Comparison of ENCODE assay signal across 8 cellular contexts in genomic region chr1:89523597-89524368, GRCh38. TPM values are rescaled to one million over a fixed set of nuclear protein-coding genes. Genes with fewer than 3 reads are reported as not detected.
DNase-seq lines count a peak whose midpoint lies in the region; ATAC-seq and TF ChIP-seq lines count a peak whose summit lies in the region.

No MANE protein-coding gene starts in this region.

- DNase-seq in BE2C (peak; percentile 59), NCI-H524 (lab: John Stamatoyannopoulos, UW) (peak; percentile 82 to 84), fibroblast of pulmonary artery (ENCODE audit: low read depth) (no peak), omental fat pad (ENCODE audit: low spot score) (no peak), COLO668 (lab: John Stamatoyannopoulos, UW; ENCODE audit: unreplicated experiment) (no peak)
- peak; percentile 65 for DNase-seq in activated CD4-positive, alpha-beta memory T cell treated with anti-CD3 and anti-CD28 coated beads, Interleukin-2, amount 10 ng/mL, durations not matched to agents 7 days and 5 days

- no peaks in the 10 kb centered on the region for H3K36me3 ChIP-seq in BE2C

- peaks cover 13% of the 10 kb centered on the region for H3K36me3 Mint-ChIP-seq in activated CD4-positive, alpha-beta memory T cell treated with anti-CD3 and anti-CD28 coated beads, Interleukin-2, amount 10 ng/mL, durations not matched to agents 7 days and 5 days (ENCODE audit: low read depth)

- no peaks in the 10 kb centered on the region for H3K27me3 ChIP-seq in BE2C

- no peak for TF ChIP-seq CTCF in BE2C (IDR thresholded peaks at IDR 0.05; ENCODE audit: low read depth, low read length)
- no peak for TF ChIP-seq CTCF in fibroblast of pulmonary artery (IDR thresholded peaks at IDR 0.05; ENCODE audit: low read length, missing control alignments)
- TF ChIP-seq CTCF in omental fat pad (IDR thresholded peaks at IDR 0.05), result no peak

- CTCF ChIA-PET in activated CD4-positive, alpha-beta memory T cell treated with anti-CD3 and anti-CD28 coated beads, Interleukin-2, amount 10 ng/mL, durations not matched to agents 7 days and 5 days (lab: Charles Lee), result interaction anchor here (0.9 to 1.0 kb wide), 3 partner anchors 85 to 240 kb away, joined by 3 read pairs; no protein-coding TSS in a partner anchor

- no peak overlapping the region for H3K4me3 Mint-ChIP-seq in activated CD4-positive, alpha-beta memory T cell treated with anti-CD3 and anti-CD28 coated beads, Interleukin-2, amount 10 ng/mL, durations not matched to agents 7 days and 5 days

- peak overlapping the region; percentile 93 for H3K27ac Mint-ChIP-seq in activated CD4-positive, alpha-beta memory T cell treated with anti-CD3 and anti-CD28 coated beads, Interleukin-2, amount 10 ng/mL, durations not matched to agents 7 days and 5 days

- POLR2A ChIA-PET in activated CD4-positive, alpha-beta memory T cell treated with anti-CD3 and anti-CD28 coated beads, Interleukin-2, amount 10 ng/mL, durations not matched to agents 7 days and 5 days (lab: Charles Lee), result interaction anchor here (0.7 to 3.2 kb wide), 14 partner anchors 8 to 325 kb away, joined by 3 to 69 read pairs (median 4); partner anchors contain the start of gene GBP4

- H3K4me1 Mint-ChIP-seq in activated CD4-positive, alpha-beta memory T cell treated with anti-CD3 and anti-CD28 coated beads, Interleukin-2, amount 10 ng/mL, durations not matched to agents 7 days and 5 days, result peaks cover 23% of the 10 kb centered on the region

- peak; percentile 21 for ATAC-seq in GM19025 (IDR thresholded peaks at IDR 0.05; ENCODE audit: low read depth, unreplicated experiment)
- peak; percentile 25 for ATAC-seq in HG03196 (IDR thresholded peaks at IDR 0.05; ENCODE audit: unreplicated experiment)
- peak; percentile 66 for ATAC-seq in omental fat pad (ENCODE audit: low FRiP score)

- peaks cover 3% of the 10 kb centered on the region for H3K9me3 Mint-ChIP-seq in activated CD4-positive, alpha-beta memory T cell treated with anti-CD3 and anti-CD28 coated beads, Interleukin-2, amount 10 ng/mL, durations not matched to agents 7 days and 5 days

- H3K27me3 Mint-ChIP-seq in activated CD4-positive, alpha-beta memory T cell treated with anti-CD3 and anti-CD28 coated beads, Interleukin-2, amount 10 ng/mL, durations not matched to agents 7 days and 5 days, result no peaks in the 10 kb centered on the region

- H3K4me3 ChIP-seq in BE2C (ENCODE audit: low read depth, low read length), result peak overlapping the region; percentile 80
- H3K4me3 ChIP-seq in fibroblast of pulmonary artery (replicated peaks; ENCODE audit: low read depth, low read length), result peak overlapping the region; percentile 93

- H3K9me3 ChIP-seq in BE2C, result no peaks in the 10 kb centered on the region

- no peaks in the 10 kb centered on the region for H3K4me1 ChIP-seq in BE2C

RNA-seq across cellular contexts. Expression of gene LRRC8B, which starts 0.8 kb away (rescaled TPM):
- 5.7 TPM for polyA plus RNA-seq in BE2C (2012; ENCODE audit: insufficient read depth, insufficient read length, low read depth)
- total RNA-seq in activated CD4-positive, alpha-beta memory T cell treated with anti-CD3 and anti-CD28 coated beads, Interleukin-2, amount 10 ng/mL, durations not matched to agents 7 days and 5 days, result 10 to 100 TPM; 21.3 to 21.7 TPM
- total RNA-seq in omental fat pad, result 10 to 100 TPM in 2 of 4 donors, 1 to 10 TPM in 2; 5.7 to 30.3 (median 10.7) TPM

Comparison
In these comparisons a context has a peak if more than half of its experiments do, and no peak if none do; other contexts are left out.
1. DNase-seq: peak in BE2C (single experiment), NCI-H524 (2 of 2) and activated CD4-positive, alpha-beta memory T cell treated with anti-CD3 and anti-CD28 coated beads, Interleukin-2, amount 10 ng/mL, durations not matched to agents 7 days and 5 days (single experiment); none in fibroblast of pulmonary artery (single experiment), omental fat pad (single experiment) and COLO668 (single experiment).
2. Peak in every context shown above with its lines, with median percentiles within 50 percentile points of each other: ATAC-seq.